In genomic region chr5:38471709-38472108, GRCh38 we compare ENCODE assay signal across 25 cellular contexts.
"Had no signal": no experiment of that assay in that cellular context is flagged by ENCODE, and none has a peak within 500 bp of the region (broad histone marks: within the 10 kb centered on the region; RNA-seq: fewer than 3 reads in every experiment).

No MANE protein-coding gene starts in this region.

- H3K4me3 ChIP-seq: heart right ventricle, hepatocyte, left ventricle myocardium inferior, lung, mucosa of descending colon, right atrium auricular region, right lobe of liver, skin epidermis, stomach, testis, thyroid gland, transverse colon, upper lobe of left lung had no signal

- H3K36me3 ChIP-seq: left ventricle myocardium inferior, right atrium auricular region, right lobe of liver, stomach, thyroid gland, transverse colon, upper lobe of left lung had no signal

- H3K27me3 ChIP-seq: hepatocyte, right atrium auricular region, right lobe of liver, thyroid gland, upper lobe of left lung had no signal

- H3K9me3 ChIP-seq: heart right ventricle, left ventricle myocardium inferior, mucosa of descending colon, right atrium auricular region, right lobe of liver, stomach, testis, thyroid gland, transverse colon, upper lobe of left lung had no signal

- H3K4me3 Mint-ChIP-seq: natural killer cell; stimulated activated naive B cell treated with anti-CD40 and anti-IgM and Interleukin-4, amounts not matched to agents 10 μg/mL and 1 μg/mL and 100 μg/mL, for 72 hours had no signal

- H3K27ac Mint-ChIP-seq: natural killer cell; progenitor cell of endocrine pancreas; stimulated activated naive B cell treated with anti-CD40 and anti-IgM and Interleukin-4, amounts not matched to agents 10 μg/mL and 1 μg/mL and 100 μg/mL, for 72 hours had no signal

- H3K4me1 Mint-ChIP-seq: natural killer cell had no signal

- H3K36me3 Mint-ChIP-seq: natural killer cell; stimulated activated naive B cell treated with anti-CD40 and anti-IgM and Interleukin-4, amounts not matched to agents 10 μg/mL and 1 μg/mL and 100 μg/mL, for 72 hours had no signal

- H3K4me1 ChIP-seq: right lobe of liver had no signal

- DNase-seq: heart right ventricle; islet precursor cell; left ventricle myocardium inferior; midbrain; mucosa of descending colon; natural killer cell; nucleus accumbens; right lobe of liver; stimulated activated CD4-positive, alpha-beta T cell treated with anti-CD3 and anti-CD28 coated beads, Interleukin-12 subunit alpha, Interleukin-12 subunit beta, amount 100 ng/mL, for 4 hours; stimulated activated CD4-positive, alpha-beta T cell treated with anti-CD3 and anti-CD28 coated beads, Interleukin-15, amount 100 ng/mL, for 24 hours; stimulated activated CD4-positive, alpha-beta T cell treated with anti-CD3 and anti-CD28 coated beads, Interleukin-2, amount 100 ng/mL, for 24 hours; stimulated activated CD4-positive, alpha-beta T cell treated with anti-CD3 and anti-CD28 coated beads, Interleukin-4, amount 100 ng/mL, for 1 hour; stimulated activated naive B cell treated with anti-CD40 and anti-IgM and Interleukin-4, amounts not matched to agents 10 μg/mL and 1 μg/mL and 100 μg/mL, for 72 hours; stimulated activated naive CD8-positive, alpha-beta T cell treated with anti-CD3 and anti-CD28 coated beads, Interleukin-15, Interleukin-2, amounts not matched to agents 100 U/mL and 50 U/mL, for 24 hours; stomach; testis; thyroid gland; transverse colon; upper lobe of left lung had no signal

- ATAC-seq: heart right ventricle; mucosa of descending colon; natural killer cell; stimulated activated naive B cell treated with anti-CD40 and anti-IgM and Interleukin-4, amounts not matched to agents 10 μg/mL and 1 μg/mL and 100 μg/mL, for 72 hours; stimulated activated naive CD8-positive, alpha-beta T cell treated with anti-CD3 and anti-CD28 coated beads, Interleukin-15, Interleukin-2, amounts not matched to agents 100 U/mL and 50 U/mL, for 24 hours had no signal

- H3K27ac ChIP-seq: heart right ventricle, hepatocyte, left ventricle myocardium inferior, parathyroid adenoma, right atrium auricular region, right lobe of liver, skin epidermis, testis, thyroid gland, transverse colon, upper lobe of left lung had no signal

- H3K9me3 Mint-ChIP-seq: natural killer cell had no signal
